Comparison of ENCODE assay signal across 24 cellular contexts in the genomic region with DNA sequence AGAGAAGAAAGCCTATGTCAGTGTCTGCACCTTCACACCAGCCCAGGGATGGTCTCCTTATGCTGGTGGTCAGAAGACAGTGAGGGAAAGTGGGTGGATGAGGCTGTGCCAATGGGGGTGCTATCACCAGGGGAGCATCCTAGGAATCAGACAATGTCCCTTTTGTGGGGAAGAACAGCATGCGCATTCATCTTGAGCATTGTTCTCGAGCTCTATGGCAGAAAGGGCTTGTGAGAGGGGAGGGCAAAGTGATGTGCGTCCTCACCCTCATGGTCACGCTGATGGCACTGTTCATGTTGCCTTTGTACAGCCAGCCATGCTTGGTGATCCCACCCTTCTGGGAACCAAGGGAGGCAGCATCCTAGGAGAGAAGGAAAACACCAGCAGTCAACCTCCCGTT. TPM values are rescaled to one million over a fixed set of nuclear protein-coding genes. Genes with fewer than 3 reads are reported as not detected.
DNase-seq lines count a peak whose midpoint lies in the region; ATAC-seq and TF ChIP-seq lines count a peak whose summit lies in the region.
"Had no signal": no experiment of that assay in that cellular context is flagged by ENCODE, and none has a peak within 500 bp of the region (broad histone marks: within the 10 kb centered on the region; RNA-seq: fewer than 3 reads in every experiment).

No MANE protein-coding gene starts in this region.

- H3K36me3 Mint-ChIP-seq in activated CD4-positive, alpha-beta T cell treated with anti-CD3 and anti-CD28 coated beads for 36 hours (ENCODE audit: low read depth), result peaks cover 39% of the 10 kb centered on the region
- peaks cover 54% of the 10 kb centered on the region for H3K36me3 Mint-ChIP-seq in activated T-cell treated with anti-CD3 and anti-CD28 coated beads, Interleukin-2, amount 50 U/mL, for 4 hours (ENCODE audit: insufficient read depth)

- H3K27me3 Mint-ChIP-seq in activated CD4-positive, alpha-beta T cell treated with anti-CD3 and anti-CD28 coated beads for 36 hours, result no peaks in the 10 kb centered on the region
- H3K27me3 Mint-ChIP-seq in activated T-cell treated with anti-CD3 and anti-CD28 coated beads, Interleukin-2, amount 50 U/mL, for 4 hours (ENCODE audit: low read depth), result no peaks in the 10 kb centered on the region
- H3K27me3 Mint-ChIP-seq: CD4-positive, CD25-positive, alpha-beta regulatory T cell had no signal

- H3K27ac Mint-ChIP-seq in activated CD4-positive, alpha-beta T cell treated with anti-CD3 and anti-CD28 coated beads for 36 hours, result no peak overlapping the region

- H3K4me1 ChIP-seq in gastrocnemius medialis, result peaks cover 14 to 39% of the 10 kb centered on the region in 2 donors

- intact Hi-C loops in dorsolateral prefrontal cortex (cut with DNase I) (loop anchor here (5.0 kb wide), 1 partner anchor 56 kb away; a partner anchor contains a TSS), gastrocnemius medialis (cut with DNase I; ENCODE audit: low total_unique reads) (no loop called here)
- intact Hi-C loops in activated CD4-positive, alpha-beta T cell treated with anti-CD3 and anti-CD28 coated beads for 36 hours (cut with DNase I, micrococcal nuclease), result no loop called here

- H3K4me3 ChIP-seq in dorsolateral prefrontal cortex (no peak overlapping the region), gastrocnemius medialis (no peak overlapping the region)
- H3K4me3 ChIP-seq: SJCRH30 had no signal

- no peaks in the 10 kb centered on the region for H3K9me3 ChIP-seq in gastrocnemius medialis
- H3K9me3 ChIP-seq: Caco-2, SJCRH30 had no signal

- H3K4me3 Mint-ChIP-seq in activated CD4-positive, alpha-beta T cell treated with anti-CD3 and anti-CD28 coated beads for 36 hours, result no peak overlapping the region
- no peak overlapping the region for H3K4me3 Mint-ChIP-seq in activated T-cell treated with anti-CD3 and anti-CD28 coated beads, Interleukin-2, amount 50 U/mL, for 4 hours
- H3K4me3 Mint-ChIP-seq: CD4-positive, CD25-positive, alpha-beta regulatory T cell had no signal

- no peak for TF ChIP-seq POLR2A in gastrocnemius medialis (IDR thresholded peaks at IDR 0.05)

- TF ChIP-seq CTCF in dorsolateral prefrontal cortex (IDR thresholded peaks at IDR 0.05 in 54 of 56, conservative IDR thresholded peaks at IDR 0.05 in 2 of 56; ENCODE audit: low read depth in 1 of 56, partially characterized antibody in 56 of 56), result peak in 8 of 56 donors; percentile 6 to 38 (median 20)
- TF ChIP-seq CTCF in gastrocnemius medialis (IDR thresholded peaks at IDR 0.05 in 4 of 5, conservative IDR thresholded peaks at IDR 0.05 in 1 of 5), result no peak

- no peaks in the 10 kb centered on the region for H3K9me3 Mint-ChIP-seq in activated CD4-positive, alpha-beta T cell treated with anti-CD3 and anti-CD28 coated beads for 36 hours (ENCODE audit: low read depth)
- no peaks in the 10 kb centered on the region for H3K9me3 Mint-ChIP-seq in activated T-cell treated with anti-CD3 and anti-CD28 coated beads, Interleukin-2, amount 50 U/mL, for 4 hours

- H3K36me3 ChIP-seq in gastrocnemius medialis, result no peaks in the 10 kb centered on the region

- in situ Hi-C loops in gastrocnemius medialis (cut with MboI; ENCODE audit: low sequenced_read_pairs in 4 of 4), result loop anchor here in 1 of 4 donors (5.0 kb wide), 1 partner anchor 51 kb away; no protein-coding TSS in a partner anchor

- H3K4me1 Mint-ChIP-seq in activated CD4-positive, alpha-beta T cell treated with anti-CD3 and anti-CD28 coated beads for 36 hours, result peaks cover 33% of the 10 kb centered on the region
- peaks cover 34% of the 10 kb centered on the region for H3K4me1 Mint-ChIP-seq in activated T-cell treated with anti-CD3 and anti-CD28 coated beads, Interleukin-2, amount 50 U/mL, for 4 hours (ENCODE audit: low read depth)

- H3K27me3 ChIP-seq in dorsolateral prefrontal cortex, result no peaks in the 10 kb centered on the region
- H3K27me3 ChIP-seq in gastrocnemius medialis, result no peaks in the 10 kb centered on the region
- H3K27me3 ChIP-seq: SJCRH30 had no signal

- H3K27ac ChIP-seq in dorsolateral prefrontal cortex (peak overlapping the region; percentile 31 to 95 (median 88)), gastrocnemius medialis (peak overlapping the region in 3 of 4 donors; percentile 17 to 56 (median 21))
- H3K27ac ChIP-seq: SJCRH30 had no signal

- POLR2A ChIA-PET in activated CD4-positive, alpha-beta T cell treated with anti-CD3 and anti-CD28 coated beads for 36 hours (lab: Charles Lee), result no interaction called here

- DNase-seq in amygdala (lab: John Stamatoyannopoulos, UW) (peak in 47 of 56 donors; percentile 11 to 86 (median 52)), dorsolateral prefrontal cortex (peak in 9 of 10 donors; percentile 36 to 84 (median 64)), midbrain (lab: John Stamatoyannopoulos, UW) (peak; percentile 83), gastrocnemius medialis (no peak)
- DNase-seq in activated CD4-positive, alpha-beta T cell treated with anti-CD3 and anti-CD28 coated beads for 36 hours, result no peak
- DNase-seq in activated T-cell treated with anti-CD3 and anti-CD28 coated beads, Interleukin-2, amount 50 U/mL, for 4 hours, result no peak
- DNase-seq: ACHN; AML-193; Caco-2; CD4-positive, CD25-positive, alpha-beta regulatory T cell; DMS153; EL; HCEC 1CT; KG1; NCI-H1417 treated with DMSO at 0.1 percent for 48 hours; NCI-H1930; NCI-H2171; NCI-H446; NK-92 treated with Interleukin-12 subunit alpha and Interleukin-12 subunit beta, amount 100 ng/mL, for 24 hours; RPMI8226; SJCRH30 had no signal

- ATAC-seq in gastrocnemius medialis (no peak), HG02623 (IDR thresholded peaks at IDR 0.05; ENCODE audit: unreplicated experiment) (no peak), HG02870 (IDR thresholded peaks at IDR 0.05; ENCODE audit: unreplicated experiment) (no peak)
- no peak for ATAC-seq in activated CD4-positive, alpha-beta T cell treated with anti-CD3 and anti-CD28 coated beads for 36 hours
- ATAC-seq in activated T-cell treated with anti-CD3 and anti-CD28 coated beads, Interleukin-2, amount 50 U/mL, for 4 hours, result no peak
- ATAC-seq: HepG2 had no signal

- CTCF ChIA-PET in activated CD4-positive, alpha-beta T cell treated with anti-CD3 and anti-CD28 coated beads for 36 hours (lab: Charles Lee), result no interaction called here

RNA-seq across cellular contexts. Expression of a gene that starts 56.1 kb away (rescaled TPM):
- total RNA-seq in dorsolateral prefrontal cortex (100 to 1,000 TPM in 118 of 120 experiments, 10 to 100 TPM in 2; 92.4 to 354 (median 139) TPM), gastrocnemius medialis (10 to 100 TPM; 31.4 to 46.7 (median 45.6) TPM)
- 10 to 100 TPM; 36.0 to 42.6 TPM for total RNA-seq in activated CD4-positive, alpha-beta T cell treated with anti-CD3 and anti-CD28 coated beads for 36 hours
- total RNA-seq in activated T-cell treated with anti-CD3 and anti-CD28 coated beads, Interleukin-2, amount 50 U/mL, for 4 hours, result 10 to 100 TPM; 25.8 to 34.9 (median 28.4) TPM

Comparison
In these comparisons a context has a peak if more than half of its experiments do, and no peak if none do; other contexts are left out.
1. DNase-seq: peak in amygdala (47 of 56), dorsolateral prefrontal cortex (9 of 10) and midbrain (single experiment); none in gastrocnemius medialis (0 of 2), activated CD4-positive, alpha-beta T cell treated with anti-CD3 and anti-CD28 coated beads for 36 hours (single experiment) and activated T-cell treated with anti-CD3 and anti-CD28 coated beads, Interleukin-2, amount 50 U/mL, for 4 hours (single experiment).
2. intact Hi-C loops: an anchor here in dorsolateral prefrontal cortex (5.0 kb wide); none called in gastrocnemius medialis and activated CD4-positive, alpha-beta T cell treated with anti-CD3 and anti-CD28 coated beads for 36 hours.